In genomic region chr22:23178512-23179254, GRCh38 we compare ENCODE assay signal across 8 cellular contexts. TPM values are rescaled to one million over a fixed set of nuclear protein-coding genes. Genes with fewer than 3 reads are reported as not detected.
DNase-seq lines count a peak whose midpoint lies in the region; ATAC-seq and TF ChIP-seq lines count a peak whose summit lies in the region.

No MANE protein-coding gene starts in this region.

- H3K36me3 ChIP-seq in kidney epithelial cell (ENCODE audit: control insufficient read depth, insufficient read depth, low read length) = no peaks in the 10 kb centered on the region

- intact Hi-C loops in activated B cell treated with CpG ODN at 0.5 μM for 24 hours (cut with micrococcal nuclease) = loop anchor here (1.0 to 2.0 kb wide), 4 partner anchors 42 to 360 kb away; no protein-coding TSS in a partner anchor

- H3K4me3 Mint-ChIP-seq in activated B cell treated with CpG ODN at 0.5 μM for 24 hours = peak overlapping the region; percentile 46

- ATAC-seq in activated B cell treated with CpG ODN at 0.5 μM for 24 hours (ENCODE audit: low read depth) (peak; percentile 28), GM18907 (IDR thresholded peaks at IDR 0.05; ENCODE audit: unreplicated experiment) (no peak)

- no peaks in the 10 kb centered on the region for H3K36me3 Mint-ChIP-seq in activated B cell treated with CpG ODN at 0.5 μM for 24 hours (ENCODE audit: low read depth)

- peak; percentile 29 to 62 (median 41) for DNase-seq in NCI-H1417 (lab: John Stamatoyannopoulos, UW)
- no peak for DNase-seq in NCI-H1417 treated with DMSO at 0.1 percent for 48 hours (lab: John Stamatoyannopoulos, UW)
- DNase-seq in NCI-H146 (lab: John Stamatoyannopoulos, UW) = peak; percentile 40
- DNase-seq in activated B cell treated with CpG ODN at 0.5 μM for 24 hours = peak; percentile 56
- DNase-seq in central memory CD4-positive, alpha-beta T cell = peak; percentile 55
- DNase-seq in kidney epithelial cell (ENCODE audit: low read depth) = no peak
- peak; percentile 51 for DNase-seq in stimulated activated CD4-positive, alpha-beta T cell treated with anti-CD3 and anti-CD28 coated beads, Interleukin-1b, Interleukin-23, amount 100 ng/mL, for 48 hours

- H3K4me1 Mint-ChIP-seq in activated B cell treated with CpG ODN at 0.5 μM for 24 hours = peaks cover 51% of the 10 kb centered on the region

- TF ChIP-seq CTCF in activated B cell treated with CpG ODN at 0.5 μM for 24 hours (IDR thresholded peaks at IDR 0.05) (peak; percentile 87), kidney epithelial cell (IDR thresholded peaks at IDR 0.05; ENCODE audit: insufficient read depth, low read length, poor library complexity, severe bottlenecking) (peak; percentile 97)

- CTCF ChIA-PET in activated B cell treated with CpG ODN at 0.5 μM for 24 hours (lab: Charles Lee) = interaction anchor here (0.7 to 11.1 kb wide), 15 partner anchors 10 to 221 kb away, joined by 3 to 215 read pairs (median 4); partner anchors contain the start of gene RAB36

- POLR2A ChIA-PET in activated B cell treated with CpG ODN at 0.5 μM for 24 hours (lab: Charles Lee) = interaction anchor here (1.1 to 2.1 kb wide), 2 partner anchors 99 to 103 kb away, joined by 7 to 8 read pairs; no protein-coding TSS in a partner anchor

- peaks cover 3% of the 10 kb centered on the region for H3K27me3 Mint-ChIP-seq in activated B cell treated with CpG ODN at 0.5 μM for 24 hours

- peaks cover 4% of the 10 kb centered on the region for H3K9me3 Mint-ChIP-seq in activated B cell treated with CpG ODN at 0.5 μM for 24 hours

- no peaks in the 10 kb centered on the region for H3K27me3 ChIP-seq in kidney epithelial cell (ENCODE audit: control insufficient read depth, insufficient read depth, low read length)

- no peak overlapping the region for H3K4me3 ChIP-seq in kidney epithelial cell (ENCODE audit: low read depth, low read length)

- H3K27ac Mint-ChIP-seq in activated B cell treated with CpG ODN at 0.5 μM for 24 hours = peak overlapping the region; percentile 19

RNA-seq across cellular contexts. Expression of gene BCR, which starts 1.6 kb away (rescaled TPM):
- total RNA-seq in activated B cell treated with CpG ODN at 0.5 μM for 24 hours = 20.9 and 23.8 TPM in 2 replicates
- 42.5 and 44.2 TPM in 2 replicates for total RNA-seq in kidney epithelial cell

RNA-seq across cellular contexts. Expression of gene RAB36, which starts 33.4 kb away (rescaled TPM):
- 1.7 and 2.1 TPM in 2 replicates for total RNA-seq in activated B cell treated with CpG ODN at 0.5 μM for 24 hours
- total RNA-seq in kidney epithelial cell = 5.7 and 6.4 TPM in 2 replicates

RNA-seq across cellular contexts. Expression of gene RSPH14, which starts 36.9 kb away (rescaled TPM):
- total RNA-seq in activated B cell treated with CpG ODN at 0.5 μM for 24 hours (not detected in 2 replicates), kidney epithelial cell (0.67 and 1.8 TPM in 2 replicates)

Comparison
In these comparisons a context has a peak if more than half of its experiments do, and no peak if none do; other contexts are left out.
1. DNase-seq: peak in NCI-H1417 (3 of 3), NCI-H146 (single experiment), activated B cell treated with CpG ODN at 0.5 μM for 24 hours (single experiment), central memory CD4-positive, alpha-beta T cell (single experiment) and stimulated activated CD4-positive, alpha-beta T cell treated with anti-CD3 and anti-CD28 coated beads, Interleukin-1b, Interleukin-23, amount 100 ng/mL, for 48 hours (single experiment); none in NCI-H1417 treated with DMSO at 0.1 percent for 48 hours (single experiment) and kidney epithelial cell (single experiment).